ENCODE assay signal across 21 cellular contexts in the genomic region with DNA sequence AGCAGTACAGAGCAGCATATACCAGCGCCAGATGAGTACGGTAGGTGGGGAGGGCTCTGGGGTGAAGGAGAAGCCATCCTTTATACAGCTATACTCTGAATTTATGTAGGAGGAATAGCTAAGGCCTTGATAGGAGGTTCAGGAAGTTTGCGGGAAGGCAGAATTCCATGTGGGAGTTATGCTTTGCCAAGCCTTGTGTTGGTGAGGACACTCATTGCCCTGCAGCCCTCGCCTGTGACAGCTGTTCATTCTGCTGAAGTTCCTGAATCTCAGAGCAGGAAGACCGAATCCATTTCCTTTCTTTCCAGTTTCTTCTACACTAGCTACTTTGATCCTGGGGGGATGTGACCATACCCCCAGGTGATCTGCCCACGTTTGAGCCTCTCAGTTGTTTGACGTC.
"Had no signal": no experiment of that assay in that cellular context is flagged by ENCODE, and none has a peak within 500 bp of the region (broad histone marks: within the 10 kb centered on the region; RNA-seq: fewer than 3 reads in every experiment).

No MANE protein-coding gene starts in this region.

- H3K36me3 ChIP-seq: thoracic aorta had no signal

- ATAC-seq: activated CD4-positive, CD25-positive, alpha-beta regulatory T cell treated with anti-CD3 and anti-CD28 coated beads, Interleukin-2, amount 50 U/mL, for 24 hours; activated naive CD4-positive, alpha-beta T cell treated with anti-CD3 and anti-CD28 coated beads, Interleukin-2, amount 50 U/mL, for 72 hours; left ventricle myocardium superior; sciatic nerve; SK-N-SH treated with all-trans-retinoic acid at 6 μM for 48 hours had no signal

- H3K4me3 Mint-ChIP-seq: dendritic cell treated with granulocyte-macrophage colony-stimulating factor and Interleukin-4, amounts not matched to agents 40 ng/mL and 50 ng/mL, for 4 days; T-helper 2 cell treated with Interferon-gamma antibody and Interleukin-4, amounts not matched to agents 5 μg/mL and 100 μg/mL, for 36 hours had no signal

- H3K9me3 Mint-ChIP-seq: activated naive CD4-positive, alpha-beta T cell treated with anti-CD3 and anti-CD28 coated beads, Interleukin-2, amount 50 U/mL, for 72 hours; dendritic cell treated with granulocyte-macrophage colony-stimulating factor and Interleukin-4, amounts not matched to agents 40 ng/mL and 50 ng/mL, for 4 days; T-helper 2 cell treated with Interferon-gamma antibody and Interleukin-4, amounts not matched to agents 5 μg/mL and 100 μg/mL, for 36 hours had no signal

- H3K27ac Mint-ChIP-seq: dendritic cell treated with granulocyte-macrophage colony-stimulating factor and Interleukin-4, amounts not matched to agents 40 ng/mL and 50 ng/mL, for 4 days had no signal

- H3K27ac ChIP-seq: parathyroid adenoma, thoracic aorta, upper lobe of left lung, VCaP had no signal

- DNase-seq: activated CD4-positive, alpha-beta T cell treated with anti-CD3 and anti-CD28 coated beads, Interleukin-2, amount 50 U/mL, for 1 hour; activated CD8-positive, alpha-beta memory T cell treated with anti-CD3 and anti-CD28 coated beads for 24 hours; amniotic stem cell; effector CD8-positive, alpha-beta T cell; hippocampal formation; left ventricle myocardium superior; midbrain; nucleus accumbens; stimulated activated CD4-positive, alpha-beta T cell treated with anti-CD3 and anti-CD28 coated beads, Interleukin-2, amount 100 ng/mL, for 48 hours; stimulated activated CD8-positive, alpha-beta memory T cell treated with anti-CD3 and anti-CD28 coated beads, Interleukin-4, amount 100 ng/mL, for 48 hours; stimulated activated naive CD4-positive, alpha-beta T cell treated with Interleukin-2 at 50 U/mL for 16 hours; upper lobe of left lung had no signal

- H3K4me3 ChIP-seq: thoracic aorta, upper lobe of left lung had no signal

- H3K27me3 ChIP-seq: upper lobe of left lung had no signal

- H3K9me3 ChIP-seq: thoracic aorta, upper lobe of left lung had no signal

- H3K27me3 Mint-ChIP-seq: dendritic cell treated with granulocyte-macrophage colony-stimulating factor and Interleukin-4, amounts not matched to agents 40 ng/mL and 50 ng/mL, for 4 days had no signal
